16 cellular contexts compared by ENCODE assay signal in the genomic region with DNA sequence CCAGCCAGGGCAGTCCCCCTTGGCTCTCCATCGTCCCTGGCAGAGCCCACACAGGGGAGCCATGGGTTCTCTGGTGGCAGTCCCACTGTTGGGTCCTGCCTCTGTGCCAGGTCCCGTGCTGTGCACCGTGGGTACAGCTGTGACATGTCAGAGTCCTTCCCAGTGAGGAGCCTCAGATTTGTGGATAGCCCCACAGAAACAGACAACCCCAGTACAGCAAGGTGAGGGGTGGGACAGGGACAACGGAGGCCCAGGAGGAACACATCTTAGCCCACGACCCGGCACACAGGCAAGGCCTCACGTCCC. TPM values are rescaled to one million over a fixed set of nuclear protein-coding genes. Genes with fewer than 3 reads are reported as not detected.
DNase-seq lines count a peak whose midpoint lies in the region; ATAC-seq lines count a peak whose summit lies in the region.
"Had no signal": no experiment of that assay in that cellular context is flagged by ENCODE, and none has a peak within 500 bp of the region (broad histone marks: within the 10 kb centered on the region; RNA-seq: fewer than 3 reads in every experiment).

No MANE protein-coding gene starts in this region.

- no peaks in the 10 kb centered on the region for H3K9me3 Mint-ChIP-seq in activated T-cell treated with anti-CD3 and anti-CD28 coated beads, Interleukin-2, amount 50 U/mL, for 24 hours
- H3K9me3 Mint-ChIP-seq in activated T-cell treated with anti-CD3 and anti-CD28 coated beads, Interleukin-2, amount 50 U/mL, for 72 hours = no peaks in the 10 kb centered on the region
- no peaks in the 10 kb centered on the region for H3K9me3 Mint-ChIP-seq in stimulated activated naive B cell treated with anti-CD40 and anti-IgM and Interleukin-4, amounts not matched to agents 10 μg/mL and 1 μg/mL and 100 μg/mL, for 72 hours

- no peak for ATAC-seq in activated T-cell treated with anti-CD3 and anti-CD28 coated beads, Interleukin-2, amount 50 U/mL, for 72 hours (replicated peaks in 1 of 2)
- peak; percentile 2 for ATAC-seq in left colon
- no peak for ATAC-seq in stimulated activated naive B cell treated with anti-CD40 and anti-IgM and Interleukin-4, amounts not matched to agents 10 μg/mL and 1 μg/mL and 100 μg/mL, for 72 hours (replicated peaks)
- ATAC-seq in GM19452 (IDR thresholded peaks at IDR 0.05; ENCODE audit: unreplicated experiment) = no peak

- peak overlapping the region; percentile 84 for H3K27ac ChIP-seq in cingulate gyrus (ENCODE audit: low read depth, low read length)
- H3K27ac ChIP-seq: C4-2B had no signal

- DNase-seq in activated T-cell treated with anti-CD3 and anti-CD28 coated beads, Interleukin-2, amount 50 U/mL, for 24 hours = no peak
- no peak for DNase-seq in activated T-cell treated with anti-CD3 and anti-CD28 coated beads, Interleukin-2, amount 50 U/mL, for 72 hours
- DNase-seq in left colon (no peak), CD1c-positive myeloid dendritic cell (ENCODE audit: extremely low spot score) (no peak), A172 (ENCODE audit: low spot score) (no peak)
- no peak for DNase-seq in stimulated activated naive B cell treated with anti-CD40 and anti-IgM and Interleukin-4, amounts not matched to agents 10 μg/mL and 1 μg/mL and 100 μg/mL, for 72 hours
- DNase-seq: 8988T, COR-L47, DMS53, NCI-H1417, NCI-H2029, NCI-H510A treated with DMSO at 0.1 percent for 48 hours had no signal

- H3K27me3 Mint-ChIP-seq in activated T-cell treated with anti-CD3 and anti-CD28 coated beads, Interleukin-2, amount 50 U/mL, for 24 hours = no peaks in the 10 kb centered on the region
- H3K27me3 Mint-ChIP-seq in activated T-cell treated with anti-CD3 and anti-CD28 coated beads, Interleukin-2, amount 50 U/mL, for 72 hours (ENCODE audit: low read depth) = no peaks in the 10 kb centered on the region
- no peaks in the 10 kb centered on the region for H3K27me3 Mint-ChIP-seq in stimulated activated naive B cell treated with anti-CD40 and anti-IgM and Interleukin-4, amounts not matched to agents 10 μg/mL and 1 μg/mL and 100 μg/mL, for 72 hours

- peak overlapping the region; percentile 19 for H3K27ac Mint-ChIP-seq in activated T-cell treated with anti-CD3 and anti-CD28 coated beads, Interleukin-2, amount 50 U/mL, for 24 hours
- no peak overlapping the region for H3K27ac Mint-ChIP-seq in activated T-cell treated with anti-CD3 and anti-CD28 coated beads, Interleukin-2, amount 50 U/mL, for 72 hours
- peak overlapping the region; percentile 21 for H3K27ac Mint-ChIP-seq in stimulated activated naive B cell treated with anti-CD40 and anti-IgM and Interleukin-4, amounts not matched to agents 10 μg/mL and 1 μg/mL and 100 μg/mL, for 72 hours

- H3K4me1 Mint-ChIP-seq in activated T-cell treated with anti-CD3 and anti-CD28 coated beads, Interleukin-2, amount 50 U/mL, for 24 hours (ENCODE audit: low read depth) = peaks cover 5% of the 10 kb centered on the region
- no peaks in the 10 kb centered on the region for H3K4me1 Mint-ChIP-seq in activated T-cell treated with anti-CD3 and anti-CD28 coated beads, Interleukin-2, amount 50 U/mL, for 72 hours (ENCODE audit: low read depth)
- H3K4me1 Mint-ChIP-seq in stimulated activated naive B cell treated with anti-CD40 and anti-IgM and Interleukin-4, amounts not matched to agents 10 μg/mL and 1 μg/mL and 100 μg/mL, for 72 hours = peaks cover 9 to 25% of the 10 kb centered on the region in 2 donors

- intact Hi-C loops in left colon (cut with DNase I, micrococcal nuclease) = loop anchor here in 1 of 2 donors (5.0 to 10.0 kb wide), 2 partner anchors 63 to 129 kb away; no protein-coding TSS in a partner anchor

- H3K4me3 Mint-ChIP-seq in activated T-cell treated with anti-CD3 and anti-CD28 coated beads, Interleukin-2, amount 50 U/mL, for 24 hours = no peak overlapping the region
- no peak overlapping the region for H3K4me3 Mint-ChIP-seq in activated T-cell treated with anti-CD3 and anti-CD28 coated beads, Interleukin-2, amount 50 U/mL, for 72 hours
- H3K4me3 Mint-ChIP-seq in stimulated activated naive B cell treated with anti-CD40 and anti-IgM and Interleukin-4, amounts not matched to agents 10 μg/mL and 1 μg/mL and 100 μg/mL, for 72 hours = no peak overlapping the region

- H3K36me3 Mint-ChIP-seq in activated T-cell treated with anti-CD3 and anti-CD28 coated beads, Interleukin-2, amount 50 U/mL, for 24 hours (ENCODE audit: low read depth) = peaks cover 87% of the 10 kb centered on the region
- peaks cover 2 to 11% of the 10 kb centered on the region in 2 donors for H3K36me3 Mint-ChIP-seq in activated T-cell treated with anti-CD3 and anti-CD28 coated beads, Interleukin-2, amount 50 U/mL, for 72 hours (ENCODE audit: insufficient read depth in 2 of 2)
- H3K36me3 Mint-ChIP-seq in stimulated activated naive B cell treated with anti-CD40 and anti-IgM and Interleukin-4, amounts not matched to agents 10 μg/mL and 1 μg/mL and 100 μg/mL, for 72 hours = peaks cover 36 to 64% of the 10 kb centered on the region in 2 donors

RNA-seq across cellular contexts. Expression of a gene that starts 12.9 kb away (rescaled TPM):
- 10 to 100 TPM; 11.6 to 15.6 TPM for total RNA-seq in activated T-cell treated with anti-CD3 and anti-CD28 coated beads, Interleukin-2, amount 50 U/mL, for 72 hours
- total RNA-seq in left colon = 10 to 100 TPM; 10.9 to 15.9 TPM
- 11.8 and 27.8 TPM in 2 replicates for total RNA-seq in A172 (2014; rRNA removed; shearing (Covaris generic))

RNA-seq across cellular contexts. Expression of a gene that starts 29.4 kb away (rescaled TPM):
- not detected for total RNA-seq in activated T-cell treated with anti-CD3 and anti-CD28 coated beads, Interleukin-2, amount 50 U/mL, for 72 hours
- total RNA-seq in left colon = 1 to 10 TPM in 1 of 2 donors, under 1 TPM in 1; 0.37 to 2.0 TPM
- 2.8 and 3.5 TPM in 2 replicates for total RNA-seq in A172 (2014; rRNA removed; shearing (Covaris generic))
- total RNA-seq: RPMI7951 had no signal

RNA-seq across cellular contexts. Expression of a gene that starts 58.3 kb away (rescaled TPM):
- total RNA-seq in activated T-cell treated with anti-CD3 and anti-CD28 coated beads, Interleukin-2, amount 50 U/mL, for 72 hours = 10 to 100 TPM; 84.3 to 86.2 TPM
- total RNA-seq in left colon = 10 to 100 TPM; 48.6 to 61.8 TPM
- total RNA-seq in A172 (2014; rRNA removed; shearing (Covaris generic)) = 6.9 and 8.9 TPM in 2 replicates
